In the genomic region with DNA sequence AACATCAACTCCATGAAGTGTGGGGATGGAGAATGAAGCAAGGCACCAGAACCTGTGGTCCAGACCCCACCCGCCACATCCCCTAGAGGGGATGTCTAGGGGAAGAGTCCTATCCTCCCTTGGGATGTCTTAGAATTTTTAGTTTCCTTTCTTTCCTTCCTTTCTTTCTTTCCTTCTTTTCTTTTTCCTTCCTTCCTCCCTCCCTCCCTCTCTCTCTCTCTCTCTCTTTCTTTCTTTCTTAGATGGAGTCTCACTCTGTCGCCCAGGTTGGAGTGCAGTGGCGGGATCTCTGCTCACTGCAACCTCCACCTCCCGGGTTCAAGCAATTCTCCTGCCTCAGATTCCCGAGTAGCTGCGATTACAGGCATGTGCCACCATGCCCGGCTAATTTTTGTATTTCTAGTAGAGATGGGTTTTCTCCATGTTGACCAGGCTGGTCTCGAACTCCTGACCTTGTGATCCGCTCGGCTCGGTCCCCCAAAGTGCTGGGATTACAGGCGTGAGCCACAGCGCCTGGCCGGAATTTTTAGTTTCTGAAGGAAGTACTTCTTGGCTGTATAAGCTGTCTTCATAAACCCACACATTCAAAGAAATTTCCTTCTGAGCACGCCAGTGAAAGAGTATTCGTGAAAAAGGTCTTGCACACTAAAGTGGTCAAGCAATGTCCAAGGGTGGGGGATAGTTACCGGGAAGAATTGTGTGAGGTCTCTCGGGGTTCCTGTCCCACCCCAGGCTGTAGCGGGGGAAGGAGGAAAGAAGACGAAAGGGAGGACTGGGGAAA, we compare ENCODE assay signal across 2 cellular contexts.
TF ChIP-seq lines count a peak whose summit lies in the region.

No MANE protein-coding gene starts in this region.

TF ChIP-seq in HCT116, 20 proteins besides CTCF, POLR2A, EP300 and RAD21:
- TF ChIP-seq, protein P1, sequence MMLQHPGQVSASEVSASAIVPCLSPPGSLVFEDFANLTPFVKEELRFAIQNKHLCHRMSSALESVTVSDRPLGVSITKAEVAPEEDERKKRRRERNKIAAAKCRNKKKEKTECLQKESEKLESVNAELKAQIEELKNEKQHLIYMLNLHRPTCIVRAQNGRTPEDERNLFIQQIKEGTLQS (IDR thresholded peaks at IDR 0.05), result no peak
- TF ChIP-seq ZNF274 (IDR thresholded peaks at IDR 0.05; ENCODE audit: low read depth, low read length) (no peak), SIN3A (IDR thresholded peaks at IDR 0.05; ENCODE audit: low read depth) (no peak), MAX (IDR thresholded peaks at IDR 0.05) (no peak), EZH2phosphoT487 (IDR thresholded peaks at IDR 0.05; ENCODE audit: borderline replicate concordance) (no peak), SP1 (IDR thresholded peaks at IDR 0.05; ENCODE audit: low read depth) (no peak)

TF ChIP-seq in WTC11, 78 proteins besides CTCF, POLR2A, EP300 and RAD21 (continued from another document):
- TF ChIP-seq ATF1 (CRISPR knock-in tag; IDR thresholded peaks at IDR 0.05) (no peak), ZNF512 (CRISPR knock-in tag; IDR thresholded peaks at IDR 0.05; ENCODE audit: borderline replicate concordance) (no peak), ZBTB21 (CRISPR knock-in tag; IDR thresholded peaks at IDR 0.05; ENCODE audit: borderline replicate concordance) (no peak), CREB1 (CRISPR knock-in tag; IDR thresholded peaks at IDR 0.05) (no peak)
- TF ChIP-seq, protein P2, sequence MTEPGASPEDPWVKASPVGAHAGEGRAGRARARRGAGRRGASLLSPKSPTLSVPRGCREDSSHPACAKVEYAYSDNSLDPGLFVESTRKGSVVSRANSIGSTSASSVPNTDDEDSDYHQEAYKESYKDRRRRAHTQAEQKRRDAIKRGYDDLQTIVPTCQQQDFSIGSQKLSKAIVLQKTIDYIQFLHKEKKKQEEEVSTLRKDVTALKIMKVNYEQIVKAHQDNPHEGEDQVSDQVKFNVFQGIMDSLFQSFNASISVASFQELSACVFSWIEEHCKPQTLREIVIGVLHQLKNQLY (CRISPR knock-in tag; IDR thresholded peaks at IDR 0.05), result no peak
TF ChIP-seq in WTC11: peak in this region for 0.
